Comparison of ENCODE assay signal across 8 cellular contexts in genomic region chr1:154936416-154937050, GRCh38. TPM values are rescaled to one million over a fixed set of nuclear protein-coding genes. Genes with fewer than 3 reads are reported as not detected.
DNase-seq lines count a peak whose midpoint lies in the region; ATAC-seq and TF ChIP-seq lines count a peak whose summit lies in the region.

TSS of gene PMVK (minus strand) at chr1:154936719. CDS start at chr1:154936685, 34 bp downstream.

- H3K4me3 Mint-ChIP-seq in CD14-positive monocyte: peak within 1 kb of the TSS; percentile 98 to 99

- peaks cover 0 to 2% (median 0%) of the 10 kb centered on the region in 3 donors for H3K27me3 Mint-ChIP-seq in CD14-positive monocyte (ENCODE audit: low read depth in 3 of 3)

- intact Hi-C loops in CD14-positive monocyte (cut with micrococcal nuclease) (loop anchor here in 1 of 2 donors (10.0 kb wide), 1 partner anchor 382 kb away; the partner anchor contains the start of gene UBE2Q1), right lobe of liver (cut with DNase I) (no loop called here)

- H3K9me3 Mint-ChIP-seq in CD14-positive monocyte: peaks cover 0 to 2% (median 0%) of the 10 kb centered on the region in 7 donors

- peak within 1 kb of the TSS; percentile 99 to 100 (median 99) for H3K27ac Mint-ChIP-seq in CD14-positive monocyte

- WGBS in right lobe of liver (ENCODE audit: insufficient coverage, low coverage, low lambda C conversion rate, missing lambda C conversion rate): under 1% methylated on average over 26 of the region's 50 CpGs

- H3K4me1 ChIP-seq in right lobe of liver: peaks cover 0 to 28% (median 9%) of the 10 kb centered on the region in 4 donors

- no peaks in the 10 kb centered on the region for H3K9me3 ChIP-seq in right lobe of liver

- H3K4me3 ChIP-seq in right lobe of liver: peak within 1 kb of the TSS; percentile 60 to 76 (median 68)

- peaks cover 55% of the 10 kb centered on the region for H3K4me1 Mint-ChIP-seq in CD14-positive monocyte

- DNase-seq in CD14-positive monocyte (ENCODE audit: low spot score): peak; percentile 97
- DNase-seq in NCI-H748 treated with DMSO at 0.1 percent for 48 hours (lab: John Stamatoyannopoulos, UW): peak; percentile 93
- peak; percentile 96 to 97 for DNase-seq in activated CD4-positive, alpha-beta T cell treated with anti-CD3 and anti-CD28 coated beads, Interleukin-2, amount 50 U/mL, for 48 hours
- DNase-seq in dermis microvascular lymphatic vessel endothelial cell (ENCODE audit: low read depth in 2 of 2): peak; percentile 92 to 97
- DNase-seq in right lobe of liver: peak; percentile 95 to 98 (median 98)
- peak; percentile 89 to 93 for DNase-seq in stimulated activated CD4-positive, alpha-beta T cell treated with anti-CD3 and anti-CD28 coated beads, Interleukin-4, amount 100 ng/mL, for 4 hours

- TF ChIP-seq CTCF in CD14-positive monocyte (IDR thresholded peaks at IDR 0.05): no peak
- TF ChIP-seq CTCF in right lobe of liver (IDR thresholded peaks at IDR 0.05): peak in 3 of 4 donors; percentile 37 to 54 (median 47)

- no peaks in the 10 kb centered on the region for H3K36me3 ChIP-seq in right lobe of liver

- H3K27ac ChIP-seq in right lobe of liver: peak within 1 kb of the TSS; percentile 99 to 100 (median 99)

- H3K36me3 Mint-ChIP-seq in CD14-positive monocyte: peaks cover 6 to 10% of the 10 kb centered on the region in 2 donors

- ATAC-seq in GM19372 (IDR thresholded peaks at IDR 0.05; ENCODE audit: low read depth, unreplicated experiment): peak; percentile 60
- ATAC-seq in HG03558 (IDR thresholded peaks at IDR 0.05; ENCODE audit: extremely low read depth, unreplicated experiment): peak; percentile 30
- ATAC-seq in right lobe of liver: peak; percentile 86 to 89 (median 86)

- TF ChIP-seq POLR2A in right lobe of liver (IDR thresholded peaks at IDR 0.05): peak; percentile 92

- H3K27me3 ChIP-seq in right lobe of liver: no peaks in the 10 kb centered on the region

RNA-seq across cellular contexts. Expression of gene PMVK, which starts in this region (rescaled TPM):
- polyA plus RNA-seq in CD14-positive monocyte: 10 to 100 TPM; 41.9 to 43.2 TPM
- total RNA-seq in dermis microvascular lymphatic vessel endothelial cell: 8.6 and 12.0 TPM in 2 replicates
- 10 to 100 TPM; 16.9 to 34.5 (median 29.2) TPM for total RNA-seq in right lobe of liver

Comparison
In these comparisons a context has a peak if more than half of its experiments do, and no peak if none do; other contexts are left out.
1. Peak in every context shown above with its lines: DNase-seq, ATAC-seq, H3K4me3 ChIP-seq and H3K27ac ChIP-seq.
2. ATAC-seq: peak in every context shown above with its lines; median percentile 86 in right lobe of liver; 60 in GM19372; 30 in HG03558.